Comparison of ENCODE assay signal across 7 cellular contexts in genomic region chr12:106588771-106589170, GRCh38. TPM values are rescaled to one million over a fixed set of nuclear protein-coding genes. Genes with fewer than 3 reads are reported as not detected.
"Had no signal": no experiment of that assay in that cellular context is flagged by ENCODE, and none has a peak within 500 bp of the region (broad histone marks: within the 10 kb centered on the region; RNA-seq: fewer than 3 reads in every experiment).

No MANE protein-coding gene starts in this region.

- H2AFZ ChIP-seq: GM23338 had no signal

- H3K4me3 ChIP-seq: K562 had no signal

- ATAC-seq: GM23338, K562 had no signal

- H3K27ac Mint-ChIP-seq: GM23338, H9 had no signal

- DNase-seq: H9, HCEC 1CT, IMR-90 had no signal

RNA-seq across cellular contexts. Expression of gene RFX4, which starts 6.0 kb away (rescaled TPM):
- total RNA-seq: GM23338, H1, HT-29, IMR-90, K562 had no signal
- polyA plus RNA-seq: IMR-90, K562 had no signal
